Comparison of ENCODE assay signal across 18 cellular contexts in genomic region chr17:75252039-75252816, GRCh38. TPM values are rescaled to one million over a fixed set of nuclear protein-coding genes. Genes with fewer than 3 reads are reported as not detected.
DNase-seq lines count a peak whose midpoint lies in the region; ATAC-seq, FAIRE-seq and TF ChIP-seq lines count a peak whose summit lies in the region.
"Had no signal": no experiment of that assay in that cellular context is flagged by ENCODE, and none has a peak within 500 bp of the region (broad histone marks: within the 10 kb centered on the region; RNA-seq: fewer than 3 reads in every experiment).

No MANE protein-coding gene starts in this region.

- H3K9me1 ChIP-seq in K562 (ENCODE audit: control insufficient read depth, insufficient read depth, low read length) = peaks cover 2% of the 10 kb centered on the region

- no peak for TF ChIP-seq EP300 in K562 (IDR thresholded peaks at IDR 0.05; ENCODE audit: low read length)

- H3K36me3 Mint-ChIP-seq in activated CD4-positive, alpha-beta T cell treated with anti-CD3 and anti-CD28 coated beads, Interleukin-2, amount 10 ng/mL, durations not matched to agents 24 days and 14 days (ENCODE audit: low read depth) = peaks cover 24% of the 10 kb centered on the region
- H3K36me3 Mint-ChIP-seq in progenitor cell of endocrine pancreas (ENCODE audit: insufficient read depth) = no peaks in the 10 kb centered on the region

- H4K20me1 ChIP-seq in OCI-LY7 (ENCODE audit: insufficient read depth, low read length) (peaks cover 9% of the 10 kb centered on the region), K562 (replicated peaks; ENCODE audit: control insufficient read depth, insufficient read depth, low read length) (0 out of 2 replicates have a peak, but pooled peaks cover 4% of the 10 kb centered on the region)

- intact Hi-C loops in activated CD4-positive, alpha-beta T cell treated with anti-CD3 and anti-CD28 coated beads, Interleukin-2, amount 10 ng/mL, durations not matched to agents 24 days and 14 days (cut with micrococcal nuclease) = no loop called here
- intact Hi-C loops in OCI-LY7 (cut with micrococcal nuclease; ENCODE audit: unreplicated experiment) = no loop called here
- intact Hi-C loops in K562 (cut with micrococcal nuclease) = no loop called here
- intact Hi-C loops in prostate gland (cut with DNase I) = no loop called here

- no peak for TF ChIP-seq POLR2A in K562 (conservative IDR thresholded peaks at IDR 0.05)
- TF ChIP-seq POLR2A in prostate gland (IDR thresholded peaks at IDR 0.05) = no peak

- no TSS peak for BruUV-seq in OCI-LY7 (replicated peaks; lab: Mats Ljungman, UMichigan)
- BruUV-seq in K562 (replicated peaks; lab: Mats Ljungman, UMichigan) = no TSS peak

- in situ Hi-C loops in K562 (cut with MboI) = no loop called here

- H3K4me3 ChIP-seq in OCI-LY7 (ENCODE audit: low read depth, low read length, poor library complexity, severe bottlenecking) (no peak overlapping the region), K562 (no peak overlapping the region), prostate gland (no peak overlapping the region)
- H3K4me3 ChIP-seq: gastrocnemius medialis, left lung, psoas muscle had no signal

- H3K9me3 ChIP-seq in OCI-LY7 (ENCODE audit: low read length) (no peaks in the 10 kb centered on the region), K562 (replicated peaks; ENCODE audit: control insufficient read depth, insufficient read depth, low read depth, low read length) (no peaks in the 10 kb centered on the region), prostate gland (no peaks in the 10 kb centered on the region)
- H3K9me3 ChIP-seq: gastrocnemius medialis, left lung, psoas muscle had no signal

- H3K4me1 Mint-ChIP-seq in activated CD4-positive, alpha-beta T cell treated with anti-CD3 and anti-CD28 coated beads, Interleukin-2, amount 10 ng/mL, durations not matched to agents 24 days and 14 days = peaks cover 65% of the 10 kb centered on the region
- H3K4me1 Mint-ChIP-seq in progenitor cell of endocrine pancreas (ENCODE audit: low read depth) = peaks cover 7% of the 10 kb centered on the region

- peak overlapping the region in 1 of 2 experiments; percentile 35; a peak in 1 of 4 replicates for H3K9ac ChIP-seq in K562 (ENCODE audit: insufficient read depth in 1 of 2, low read depth in 2 of 2, low read length in 2 of 2)

- 76% methylated on average over 7 of the region's 8 CpGs for WGBS in K562 (ENCODE audit: insufficient coverage, low coverage, missing lambda C conversion rate)
- WGBS in prostate gland = 85% methylated on average over 8 of the region's 8 CpGs

- H3K4me1 ChIP-seq in OCI-LY7 (ENCODE audit: insufficient read depth, low read length, poor library complexity, severe bottlenecking) (peaks cover 34% of the 10 kb centered on the region), K562 (replicated peaks in 1 of 2; ENCODE audit: control insufficient read depth in 2 of 2, insufficient read depth in 2 of 2, low read length in 2 of 2) (peaks cover 0 to 12% of the 10 kb centered on the region in 2 experiments; a peak in 2 of 5 replicates), prostate gland (replicated peaks) (no peaks in the 10 kb centered on the region)

- no peak for TF ChIP-seq RAD21 in K562 (CRISPR knock-in tag; conservative IDR thresholded peaks at IDR 0.05 in 1 of 2, IDR thresholded peaks at IDR 0.05 in 1 of 2)

- no peaks in the 10 kb centered on the region for H3K9me3 Mint-ChIP-seq in activated CD4-positive, alpha-beta T cell treated with anti-CD3 and anti-CD28 coated beads, Interleukin-2, amount 10 ng/mL, durations not matched to agents 24 days and 14 days
- no peaks in the 10 kb centered on the region for H3K9me3 Mint-ChIP-seq in progenitor cell of endocrine pancreas (ENCODE audit: low read depth)

- POLR2A ChIA-PET in OCI-LY7 (lab: Charles Lee) = interaction anchor here (0.9 to 5.0 kb wide), 4 partner anchors 9 to 202 kb away, joined by 3 to 36 read pairs (median 7); partner anchors contain the start of genes GGA3, MIF4GD and MRPS7
- POLR2A ChIA-PET in K562 (lab: Yijun Ruan, JAX) = interaction anchor here (0.6 to 6.5 kb wide), 3 partner anchors 9 to 28 kb away, joined by 3 to 85 read pairs (median 9); partner anchors contain the start of genes GGA3 and MRPS7

- no peak for DNase-seq in activated CD4-positive, alpha-beta T cell treated with anti-CD3 and anti-CD28 coated beads, Interleukin-2, amount 10 ng/mL, durations not matched to agents 24 days and 14 days
- no peak for DNase-seq in activated CD4-positive, alpha-beta T cell treated with anti-CD3 and anti-CD28 coated beads, Interleukin-2, amount 50 U/mL, for 4 hours
- no peak for DNase-seq in OCI-LY7 (ENCODE audit: low spot score)
- no peak for DNase-seq in K562 (ENCODE audit: extremely low read depth in 1 of 4, low spot score in 3 of 4)
- no peak for DNase-seq in progenitor cell of endocrine pancreas (ENCODE audit: low spot score, unreplicated experiment)
- no peak for DNase-seq in mucosa of gallbladder (ENCODE audit: low spot score)
- DNase-seq in prostate gland (ENCODE audit: low spot score) = no peak
- DNase-seq: anterior cingulate cortex; gastrocnemius medialis; NCI-H2081; NCI-H69; psoas muscle; stimulated activated naive CD4-positive, alpha-beta T cell treated with Interleukin-2 at 50 U/mL for 16 hours had no signal

- no peaks in the 10 kb centered on the region for H3K9me2 ChIP-seq in OCI-LY7 (ENCODE audit: insufficient read depth, low read length)

- peak overlapping the region; percentile 48 for H3K27ac ChIP-seq in OCI-LY7 (ENCODE audit: low read depth, low read length, poor library complexity, severe bottlenecking)
- no peak overlapping the region for H3K27ac ChIP-seq in K562 (ENCODE audit: extremely low read depth, low read depth, low read length)
- H3K27ac ChIP-seq in prostate gland = no peak overlapping the region
- H3K27ac ChIP-seq: gastrocnemius medialis, psoas muscle had no signal

- CTCF ChIA-PET in OCI-LY7 (lab: Charles Lee; ENCODE audit: unreplicated experiment) = no interaction called here
- CTCF ChIA-PET in K562 (lab: Yijun Ruan, JAX; ENCODE audit: low intra/inter-chr PET ratio) = no interaction called here

- H3K27me3 ChIP-seq in K562 (ENCODE audit: control insufficient read depth in 2 of 2, insufficient read depth in 2 of 2, low read length in 2 of 2) (no peaks in the 10 kb centered on the region), prostate gland (replicated peaks; ENCODE audit: insufficient read depth) (no peaks in the 10 kb centered on the region)
- H3K27me3 ChIP-seq: gastrocnemius medialis, left lung had no signal

- H3K4me3 Mint-ChIP-seq in activated CD4-positive, alpha-beta T cell treated with anti-CD3 and anti-CD28 coated beads, Interleukin-2, amount 10 ng/mL, durations not matched to agents 24 days and 14 days = no peak overlapping the region
- H3K4me3 Mint-ChIP-seq in progenitor cell of endocrine pancreas (ENCODE audit: low read depth) = no peak overlapping the region

- H3K4me2 ChIP-seq in OCI-LY7 (ENCODE audit: low read length) = peak overlapping the region; percentile 57
- no peak overlapping the region for H3K4me2 ChIP-seq in K562 (ENCODE audit: insufficient read depth, low read length)

- H3K27me3 Mint-ChIP-seq in activated CD4-positive, alpha-beta T cell treated with anti-CD3 and anti-CD28 coated beads, Interleukin-2, amount 10 ng/mL, durations not matched to agents 24 days and 14 days = no peaks in the 10 kb centered on the region
- H3K27me3 Mint-ChIP-seq in progenitor cell of endocrine pancreas = no peaks in the 10 kb centered on the region

- no peak for FAIRE-seq in K562 (lab: Jason Lieb, UNC)
- FAIRE-seq: A204.1 had no signal

- H3K36me3 ChIP-seq in OCI-LY7 (ENCODE audit: insufficient read depth, low read length) = peaks cover 14% of the 10 kb centered on the region
- H3K36me3 ChIP-seq in K562 (ENCODE audit: control insufficient read depth, insufficient read depth, low read length) = peaks cover 8% of the 10 kb centered on the region; the same call in 1 of the 3 replicates
- H3K36me3 ChIP-seq in prostate gland = no peaks in the 10 kb centered on the region
- H3K36me3 ChIP-seq: gastrocnemius medialis had no signal

- TF ChIP-seq CTCF in OCI-LY7 (conservative IDR thresholded peaks at IDR 0.05; ENCODE audit: low read length) (no peak), K562 (IDR thresholded peaks at IDR 0.05 in 2 of 3, conservative IDR thresholded peaks at IDR 0.05 in 1 of 3; ENCODE audit: insufficient read depth in 2 of 3, low read depth in 1 of 3, low read length in 3 of 3) (no peak), progenitor cell of endocrine pancreas (IDR thresholded peaks at IDR 0.05; ENCODE audit: unreplicated experiment) (no peak), prostate gland (IDR thresholded peaks at IDR 0.05) (no peak)

- H2AFZ ChIP-seq in OCI-LY7 (ENCODE audit: low read length) = no peak overlapping the region
- no peak overlapping the region for H2AFZ ChIP-seq in K562 (ENCODE audit: low read depth, low read length)

- H3K27ac Mint-ChIP-seq in activated CD4-positive, alpha-beta T cell treated with anti-CD3 and anti-CD28 coated beads, Interleukin-2, amount 10 ng/mL, durations not matched to agents 24 days and 14 days = peak overlapping the region; percentile 88
- H3K27ac Mint-ChIP-seq in progenitor cell of endocrine pancreas = peak overlapping the region; percentile 21

- H3K79me2 ChIP-seq in OCI-LY7 (ENCODE audit: insufficient read depth, low read depth, low read length) = peaks cover 41% of the 10 kb centered on the region
- H3K79me2 ChIP-seq in K562 (ENCODE audit: control insufficient read depth, insufficient read depth, low read length) = peaks cover 50% of the 10 kb centered on the region

- ATAC-seq in K562 = no peak
- ATAC-seq in GM21825 (IDR thresholded peaks at IDR 0.05; ENCODE audit: unreplicated experiment) = no peak
- ATAC-seq: gastrocnemius medialis, left lung, Panc1, psoas muscle, SK-N-SH treated with all-trans-retinoic acid at 6 μM for 48 hours had no signal

RNA-seq across cellular contexts. Expression of gene GGA3, which starts 9.2 kb away (rescaled TPM):
- total RNA-seq in activated CD4-positive, alpha-beta T cell treated with anti-CD3 and anti-CD28 coated beads, Interleukin-2, amount 10 ng/mL, durations not matched to agents 24 days and 14 days = 84.2 and 86.9 TPM in 2 replicates
- 52.3 and 77.6 TPM in 2 replicates for total RNA-seq in OCI-LY7 (2014; rRNA removed; shearing (Covaris generic))
- total RNA-seq in OCI-LY7 (2022) = 106 and 122 TPM in 2 replicates
- 229 and 410 TPM in 2 replicates for total RNA-seq in K562 (2011; cell fraction: chromatin; rRNA removed; ENCODE audit: low replicate concordance)
- total RNA-seq in K562 (2011; cell fraction: nucleolus; rRNA removed) = 168 and 211 TPM in 2 replicates
- 138 and 145 TPM in 2 replicates for total RNA-seq in K562 (2011; cell fraction: nucleoplasm; rRNA removed)
- total RNA-seq in K562 (2014; rRNA removed) = 16.3 and 27.7 TPM in 2 replicates
- 25.4 and 26.5 TPM in 2 replicates for total RNA-seq in K562 (2014; rRNA removed; fragmentation: Illumina TruSeq; extraction: Trizol)
- 21.3 and 23.7 TPM in 2 replicates for total RNA-seq in K562 (2015; rRNA removed; fragmentation: Illumina TruSeq; extraction: Trizol)
- total RNA-seq in K562 (2021) = 60.9 and 64.9 TPM in 2 replicates
- polyA plus RNA-seq in K562 (2011; rRNA removed) = 40.9 and 74.6 TPM in 2 replicates
- 24.6 and 25.5 TPM in 2 replicates for polyA plus RNA-seq in K562 (2011; cell fraction: cytosol; rRNA removed)
- polyA plus RNA-seq in K562 (2011; cell fraction: nucleus; rRNA removed) = 329 and 442 TPM in 2 replicates
- polyA plus RNA-seq in K562 (2012) = 65.7 and 79.7 TPM in 2 replicates
- polyA plus RNA-seq in K562 (2014; fragmentation: Illumina TruSeq; extraction: Trizol) = 51.7 and 54.2 TPM in 2 replicates
- polyA plus RNA-seq in K562 (2014; fragmentation: Nextera tagmentation; extraction: Ambion mirVana) = 1 to 10 TPM; 5.7 to 6.3 TPM
- polyA plus RNA-seq in K562 (2014; rRNA removed) = 41.2 and 45.9 TPM in 2 replicates
- polyA minus RNA-seq in K562 (2011; rRNA and poly(A)+ RNA removed) = 76.1 and 105 TPM in 2 replicates
- 29.3 and 34.2 TPM in 2 replicates for polyA minus RNA-seq in K562 (2011; cell fraction: cytosol; rRNA and poly(A)+ RNA removed)
- 52.4 and 72.0 TPM in 2 replicates for polyA minus RNA-seq in K562 (2011; cell fraction: nucleus; rRNA and poly(A)+ RNA removed)
- total RNA-seq in progenitor cell of endocrine pancreas = 66.8 and 68.1 TPM in 2 replicates
- 44.5 TPM for total RNA-seq in mucosa of gallbladder
- total RNA-seq in prostate gland = 10 to 100 TPM; 18.9 to 43.3 TPM

RNA-seq across cellular contexts. Expression of gene MRPS7, which starts 9.5 kb away (rescaled TPM):
- total RNA-seq in activated CD4-positive, alpha-beta T cell treated with anti-CD3 and anti-CD28 coated beads, Interleukin-2, amount 10 ng/mL, durations not matched to agents 24 days and 14 days = 121 and 127 TPM in 2 replicates
- 123 and 127 TPM in 2 replicates for total RNA-seq in OCI-LY7 (2014; rRNA removed; shearing (Covaris generic))
- total RNA-seq in OCI-LY7 (2022) = 90.2 and 103 TPM in 2 replicates
- 58.3 and 91.9 TPM in 2 replicates for total RNA-seq in K562 (2011; cell fraction: chromatin; rRNA removed; ENCODE audit: low replicate concordance)
- 73.0 and 88.6 TPM in 2 replicates for total RNA-seq in K562 (2011; cell fraction: nucleolus; rRNA removed)
- 64.5 and 67.2 TPM in 2 replicates for total RNA-seq in K562 (2011; cell fraction: nucleoplasm; rRNA removed)
- 115 and 137 TPM in 2 replicates for total RNA-seq in K562 (2014; rRNA removed)
- 128 and 142 TPM in 2 replicates for total RNA-seq in K562 (2014; rRNA removed; fragmentation: Illumina TruSeq; extraction: Trizol)
- total RNA-seq in K562 (2015; rRNA removed; fragmentation: Illumina TruSeq; extraction: Trizol) = 124 and 132 TPM in 2 replicates
- total RNA-seq in K562 (2021) = 117 and 120 TPM in 2 replicates
- 90.8 and 115 TPM in 2 replicates for polyA plus RNA-seq in K562 (2011; rRNA removed)
- polyA plus RNA-seq in K562 (2011; cell fraction: cytosol; rRNA removed) = 83.0 and 98.9 TPM in 2 replicates
- polyA plus RNA-seq in K562 (2011; cell fraction: nucleus; rRNA removed) = 73.0 and 76.0 TPM in 2 replicates
- polyA plus RNA-seq in K562 (2012) = 60.3 and 98.2 TPM in 2 replicates
- 140 and 153 TPM in 2 replicates for polyA plus RNA-seq in K562 (2014; fragmentation: Illumina TruSeq; extraction: Trizol)
- polyA plus RNA-seq in K562 (2014; fragmentation: Nextera tagmentation; extraction: Ambion mirVana) = 100 to 1,000 TPM; 236 to 244 TPM
- 107 and 126 TPM in 2 replicates for polyA plus RNA-seq in K562 (2014; rRNA removed)
- 75.2 and 86.1 TPM in 2 replicates for polyA minus RNA-seq in K562 (2011; rRNA and poly(A)+ RNA removed)
- 34.9 and 44.7 TPM in 2 replicates for polyA minus RNA-seq in K562 (2011; cell fraction: cytosol; rRNA and poly(A)+ RNA removed)
- 34.5 and 47.3 TPM in 2 replicates for polyA minus RNA-seq in K562 (2011; cell fraction: nucleus; rRNA and poly(A)+ RNA removed)
- 55.2 and 59.2 TPM in 2 replicates for total RNA-seq in progenitor cell of endocrine pancreas
- 55.1 TPM for total RNA-seq in mucosa of gallbladder
- total RNA-seq in prostate gland = 10 to 100 TPM; 40.8 to 45.3 TPM

RNA-seq across cellular contexts. Expression of gene MIF4GD, which starts 18.8 kb away (rescaled TPM):
- total RNA-seq in activated CD4-positive, alpha-beta T cell treated with anti-CD3 and anti-CD28 coated beads, Interleukin-2, amount 10 ng/mL, durations not matched to agents 24 days and 14 days = 45.9 and 48.7 TPM in 2 replicates
- 69.4 and 70.9 TPM in 2 replicates for total RNA-seq in OCI-LY7 (2014; rRNA removed; shearing (Covaris generic))
- total RNA-seq in OCI-LY7 (2022) = 132 and 139 TPM in 2 replicates
- 28.8 and 42.4 TPM in 2 replicates for total RNA-seq in K562 (2011; cell fraction: chromatin; rRNA removed; ENCODE audit: low replicate concordance)
- 36.0 and 43.4 TPM in 2 replicates for total RNA-seq in K562 (2011; cell fraction: nucleolus; rRNA removed)
- total RNA-seq in K562 (2011; cell fraction: nucleoplasm; rRNA removed) = 32.6 and 37.5 TPM in 2 replicates
- 22.4 and 25.2 TPM in 2 replicates for total RNA-seq in K562 (2014; rRNA removed)
- total RNA-seq in K562 (2014; rRNA removed; fragmentation: Illumina TruSeq; extraction: Trizol) = 11.8 and 12.3 TPM in 2 replicates
- total RNA-seq in K562 (2015; rRNA removed; fragmentation: Illumina TruSeq; extraction: Trizol) = 13.2 and 14.0 TPM in 2 replicates
- total RNA-seq in K562 (2021) = 23.0 and 27.1 TPM in 2 replicates
- 50.8 and 53.9 TPM in 2 replicates for polyA plus RNA-seq in K562 (2011; rRNA removed)
- polyA plus RNA-seq in K562 (2011; cell fraction: cytosol; rRNA removed) = 71.3 and 91.1 TPM in 2 replicates
- 56.0 and 67.5 TPM in 2 replicates for polyA plus RNA-seq in K562 (2011; cell fraction: nucleus; rRNA removed)
- 28.0 and 61.3 TPM in 2 replicates for polyA plus RNA-seq in K562 (2012)
- polyA plus RNA-seq in K562 (2014; fragmentation: Illumina TruSeq; extraction: Trizol) = 25.5 and 28.1 TPM in 2 replicates
- 10 to 100 TPM; 46.7 to 63.8 TPM for polyA plus RNA-seq in K562 (2014; fragmentation: Nextera tagmentation; extraction: Ambion mirVana)
- polyA plus RNA-seq in K562 (2014; rRNA removed) = 30.6 and 36.0 TPM in 2 replicates
- 25.6 TPM in 2 replicates for polyA minus RNA-seq in K562 (2011; rRNA and poly(A)+ RNA removed)
- 13.5 and 16.8 TPM in 2 replicates for polyA minus RNA-seq in K562 (2011; cell fraction: cytosol; rRNA and poly(A)+ RNA removed)
- polyA minus RNA-seq in K562 (2011; cell fraction: nucleus; rRNA and poly(A)+ RNA removed) = 8.3 and 15.0 TPM in 2 replicates
- 14.8 and 16.3 TPM in 2 replicates for total RNA-seq in progenitor cell of endocrine pancreas
- 25.5 TPM for total RNA-seq in mucosa of gallbladder
- total RNA-seq in prostate gland = 10 to 100 TPM; 14.1 to 31.4 TPM

RNA-seq across cellular contexts. Expression of gene SLC25A19, which starts 37.0 kb away (rescaled TPM):
- 131 and 132 TPM in 2 replicates for total RNA-seq in activated CD4-positive, alpha-beta T cell treated with anti-CD3 and anti-CD28 coated beads, Interleukin-2, amount 10 ng/mL, durations not matched to agents 24 days and 14 days
- 113 TPM in 2 replicates for total RNA-seq in OCI-LY7 (2014; rRNA removed; shearing (Covaris generic))
- total RNA-seq in OCI-LY7 (2022) (118 and 144 TPM in 2 replicates), K562 (2014; rRNA removed) (56.1 and 71.6 TPM in 2 replicates), K562 (2014; rRNA removed; fragmentation: Illumina TruSeq; extraction: Trizol) (35.9 and 45.2 TPM in 2 replicates), K562 (2015; rRNA removed; fragmentation: Illumina TruSeq; extraction: Trizol) (49.0 and 49.3 TPM in 2 replicates), K562 (2021) (73.4 and 76.6 TPM in 2 replicates), progenitor cell of endocrine pancreas (14.1 and 18.4 TPM in 2 replicates), mucosa of gallbladder (17.0 TPM), prostate gland (10 to 100 TPM in 1 of 2 donors, 1 to 10 TPM in 1; 5.2 to 15.2 TPM)
- 80.8 and 110 TPM in 2 replicates for total RNA-seq in K562 (2011; cell fraction: chromatin; rRNA removed; ENCODE audit: low replicate concordance)
- 83.7 and 96.9 TPM in 2 replicates for total RNA-seq in K562 (2011; cell fraction: nucleolus; rRNA removed)
- total RNA-seq in K562 (2011; cell fraction: nucleoplasm; rRNA removed) = 75.9 and 93.0 TPM in 2 replicates
- polyA plus RNA-seq in K562 (2011; rRNA removed) (51.7 and 55.3 TPM in 2 replicates), K562 (2014; fragmentation: Illumina TruSeq; extraction: Trizol) (57.1 and 60.9 TPM in 2 replicates), K562 (2014; fragmentation: Nextera tagmentation; extraction: Ambion mirVana) (10 to 100 TPM; 33.4 to 49.3 TPM), K562 (2014; rRNA removed) (73.1 and 83.5 TPM in 2 replicates)
- 70.2 and 111 TPM in 2 replicates for polyA plus RNA-seq in K562 (2011; cell fraction: cytosol; rRNA removed)
- polyA plus RNA-seq in K562 (2011; cell fraction: nucleus; rRNA removed) = 50.7 and 83.5 TPM in 2 replicates
- polyA plus RNA-seq in K562 (2012) = 26.6 and 58.9 TPM in 2 replicates
- polyA minus RNA-seq in K562 (2011; rRNA and poly(A)+ RNA removed) = 29.7 and 31.1 TPM in 2 replicates
- polyA minus RNA-seq in K562 (2011; cell fraction: cytosol; rRNA and poly(A)+ RNA removed) = 18.5 and 33.6 TPM in 2 replicates
- 32.9 and 44.3 TPM in 2 replicates for polyA minus RNA-seq in K562 (2011; cell fraction: nucleus; rRNA and poly(A)+ RNA removed)

RNA-seq across cellular contexts. Expression of gene NUP85, which starts 46.7 kb away (rescaled TPM):
- 125 and 136 TPM in 2 replicates for total RNA-seq in activated CD4-positive, alpha-beta T cell treated with anti-CD3 and anti-CD28 coated beads, Interleukin-2, amount 10 ng/mL, durations not matched to agents 24 days and 14 days
- 129 and 130 TPM in 2 replicates for total RNA-seq in OCI-LY7 (2014; rRNA removed; shearing (Covaris generic))
- total RNA-seq in OCI-LY7 (2022) (187 and 219 TPM in 2 replicates), K562 (2014; rRNA removed) (50.2 and 52.4 TPM in 2 replicates), K562 (2014; rRNA removed; fragmentation: Illumina TruSeq; extraction: Trizol) (99.8 and 115 TPM in 2 replicates), K562 (2015; rRNA removed; fragmentation: Illumina TruSeq; extraction: Trizol) (77.1 and 81.2 TPM in 2 replicates), K562 (2021) (121 and 127 TPM in 2 replicates), progenitor cell of endocrine pancreas (83.8 and 86.9 TPM in 2 replicates), mucosa of gallbladder (47.3 TPM), prostate gland (10 to 100 TPM; 41.0 to 46.7 TPM)
- total RNA-seq in K562 (2011; cell fraction: chromatin; rRNA removed; ENCODE audit: low replicate concordance) = 303 and 492 TPM in 2 replicates
- 243 and 287 TPM in 2 replicates for total RNA-seq in K562 (2011; cell fraction: nucleolus; rRNA removed)
- 239 and 282 TPM in 2 replicates for total RNA-seq in K562 (2011; cell fraction: nucleoplasm; rRNA removed)
- polyA plus RNA-seq in K562 (2011; rRNA removed) (128 and 135 TPM in 2 replicates), K562 (2014; fragmentation: Illumina TruSeq; extraction: Trizol) (82.2 and 83.7 TPM in 2 replicates), K562 (2014; fragmentation: Nextera tagmentation; extraction: Ambion mirVana) (100 to 1,000 TPM; 156 to 177 TPM), K562 (2014; rRNA removed) (110 and 116 TPM in 2 replicates)
- 184 and 192 TPM in 2 replicates for polyA plus RNA-seq in K562 (2011; cell fraction: cytosol; rRNA removed)
- 521 and 638 TPM in 2 replicates for polyA plus RNA-seq in K562 (2011; cell fraction: nucleus; rRNA removed)
- polyA plus RNA-seq in K562 (2012) = 56.6 and 88.3 TPM in 2 replicates
- 62.4 and 87.2 TPM in 2 replicates for polyA minus RNA-seq in K562 (2011; rRNA and poly(A)+ RNA removed)
- 45.2 and 54.1 TPM in 2 replicates for polyA minus RNA-seq in K562 (2011; cell fraction: cytosol; rRNA and poly(A)+ RNA removed)
- 79.4 and 108 TPM in 2 replicates for polyA minus RNA-seq in K562 (2011; cell fraction: nucleus; rRNA and poly(A)+ RNA removed)
